Comparison of ENCODE assay signal across 1 cellular context in the genomic region with DNA sequence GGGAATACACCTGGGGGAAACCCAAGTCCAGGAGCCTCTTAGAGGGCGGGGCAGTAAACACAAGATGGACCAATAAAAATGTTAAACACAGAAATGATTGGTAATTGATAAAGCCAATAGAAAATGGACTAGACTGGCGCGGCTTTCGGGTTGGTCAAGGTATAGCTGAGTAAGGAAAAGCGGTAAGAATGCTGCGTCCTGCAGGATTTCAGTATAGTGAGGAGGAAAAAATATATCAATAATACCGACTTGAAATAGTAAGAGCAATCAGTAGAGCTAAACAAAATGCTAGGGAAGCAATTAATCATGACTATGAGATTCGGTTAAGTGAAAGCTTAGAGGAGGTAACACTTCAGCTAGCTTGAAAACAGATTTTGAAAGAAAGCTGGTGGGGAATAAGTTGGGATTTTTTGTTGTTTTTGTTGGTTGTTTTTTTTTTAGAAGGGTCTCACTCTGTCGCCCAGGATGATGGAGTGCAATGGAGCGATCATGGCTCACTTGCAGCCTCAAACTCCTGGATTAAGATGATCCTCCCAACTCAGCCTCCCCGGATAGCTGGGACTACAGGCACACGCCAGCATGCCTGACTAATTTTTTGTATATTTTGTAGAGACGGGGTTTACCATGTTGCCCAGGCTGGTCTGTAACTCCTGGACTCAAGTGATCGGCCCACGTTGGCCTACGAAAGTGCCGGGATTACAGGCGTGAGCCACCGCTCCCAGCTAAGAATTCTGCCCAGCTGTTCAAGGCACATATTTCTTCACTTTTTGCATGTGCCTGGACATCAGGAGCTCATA.
TF ChIP-seq lines count a peak whose summit lies in the region.

No MANE protein-coding gene starts in this region.

TF ChIP-seq in K562, 482 proteins besides CTCF, POLR2A, EP300 and RAD21 (continues in another document):
- TF ChIP-seq PTTG1 (tag; IDR thresholded peaks at IDR 0.05; ENCODE audit: low read depth): no peak
- TF ChIP-seq, protein P1, sequence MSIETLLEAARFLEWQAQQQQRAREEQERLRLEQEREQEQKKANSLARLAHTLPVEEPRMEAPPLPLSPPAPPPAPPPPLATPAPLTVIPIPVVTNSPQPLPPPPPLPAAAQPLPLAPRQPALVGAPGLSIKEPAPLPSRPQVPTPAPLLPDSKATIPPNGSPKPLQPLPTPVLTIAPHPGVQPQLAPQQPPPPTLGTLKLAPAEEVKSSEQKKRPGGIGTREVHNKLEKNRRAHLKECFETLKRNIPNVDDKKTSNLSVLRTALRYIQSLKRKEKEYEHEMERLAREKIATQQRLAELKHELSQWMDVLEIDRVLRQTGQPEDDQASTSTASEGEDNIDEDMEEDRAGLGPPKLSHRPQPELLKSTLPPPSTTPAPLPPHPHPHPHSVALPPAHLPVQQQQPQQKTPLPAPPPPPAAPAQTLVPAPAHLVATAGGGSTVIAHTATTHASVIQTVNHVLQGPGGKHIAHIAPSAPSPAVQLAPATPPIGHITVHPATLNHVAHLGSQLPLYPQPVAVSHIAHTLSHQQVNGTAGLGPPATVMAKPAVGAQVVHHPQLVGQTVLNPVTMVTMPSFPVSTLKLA (conservative IDR thresholded peaks at IDR 0.05): peak in 1 of 2 experiments; percentile 20; a peak in 1 of 4 replicates
- no peak for TF ChIP-seq CXXC5 (CRISPR knock-in tag; IDR thresholded peaks at IDR 0.05)
- no peak for TF ChIP-seq ETV6 (IDR thresholded peaks at IDR 0.05; ENCODE audit: borderline replicate concordance in 1 of 2, low read depth in 2 of 2, low read length in 1 of 2)
- no peak for TF ChIP-seq ETV6 (CRISPR knock-in tag; IDR thresholded peaks at IDR 0.05; ENCODE audit: borderline replicate concordance)
- TF ChIP-seq, protein P2, sequence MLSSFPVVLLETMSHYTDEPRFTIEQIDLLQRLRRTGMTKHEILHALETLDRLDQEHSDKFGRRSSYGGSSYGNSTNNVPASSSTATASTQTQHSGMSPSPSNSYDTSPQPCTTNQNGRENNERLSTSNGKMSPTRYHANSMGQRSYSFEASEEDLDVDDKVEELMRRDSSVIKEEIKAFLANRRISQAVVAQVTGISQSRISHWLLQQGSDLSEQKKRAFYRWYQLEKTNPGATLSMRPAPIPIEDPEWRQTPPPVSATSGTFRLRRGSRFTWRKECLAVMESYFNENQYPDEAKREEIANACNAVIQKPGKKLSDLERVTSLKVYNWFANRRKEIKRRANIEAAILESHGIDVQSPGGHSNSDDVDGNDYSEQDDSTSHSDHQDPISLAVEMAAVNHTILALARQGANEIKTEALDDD (IDR thresholded peaks at IDR 0.05): no peak
- no peak for TF ChIP-seq ZNF436 (CRISPR knock-in tag; IDR thresholded peaks at IDR 0.05)
- no peak for TF ChIP-seq SREBF2 (CRISPR knock-in tag; IDR thresholded peaks at IDR 0.05)
- TF ChIP-seq, protein P3, sequence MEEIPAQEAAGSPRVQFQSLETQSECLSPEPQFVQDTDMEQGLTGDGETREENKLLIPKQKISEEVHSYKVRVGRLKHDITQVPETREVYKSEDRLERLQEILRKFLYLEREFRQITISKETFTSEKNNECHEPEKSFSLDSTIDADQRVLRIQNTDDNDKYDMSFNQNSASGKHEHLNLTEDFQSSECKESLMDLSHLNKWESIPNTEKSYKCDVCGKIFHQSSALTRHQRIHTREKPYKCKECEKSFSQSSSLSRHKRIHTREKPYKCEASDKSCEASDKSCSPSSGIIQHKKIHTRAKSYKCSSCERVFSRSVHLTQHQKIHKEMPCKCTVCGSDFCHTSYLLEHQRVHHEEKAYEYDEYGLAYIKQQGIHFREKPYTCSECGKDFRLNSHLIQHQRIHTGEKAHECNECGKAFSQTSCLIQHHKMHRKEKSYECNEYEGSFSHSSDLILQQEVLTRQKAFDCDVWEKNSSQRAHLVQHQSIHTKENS (CRISPR knock-in tag; IDR thresholded peaks at IDR 0.05): no peak
- no peak for TF ChIP-seq ZC3H11A (IDR thresholded peaks at IDR 0.05; ENCODE audit: low read depth, low read length)
- TF ChIP-seq, protein P4, sequence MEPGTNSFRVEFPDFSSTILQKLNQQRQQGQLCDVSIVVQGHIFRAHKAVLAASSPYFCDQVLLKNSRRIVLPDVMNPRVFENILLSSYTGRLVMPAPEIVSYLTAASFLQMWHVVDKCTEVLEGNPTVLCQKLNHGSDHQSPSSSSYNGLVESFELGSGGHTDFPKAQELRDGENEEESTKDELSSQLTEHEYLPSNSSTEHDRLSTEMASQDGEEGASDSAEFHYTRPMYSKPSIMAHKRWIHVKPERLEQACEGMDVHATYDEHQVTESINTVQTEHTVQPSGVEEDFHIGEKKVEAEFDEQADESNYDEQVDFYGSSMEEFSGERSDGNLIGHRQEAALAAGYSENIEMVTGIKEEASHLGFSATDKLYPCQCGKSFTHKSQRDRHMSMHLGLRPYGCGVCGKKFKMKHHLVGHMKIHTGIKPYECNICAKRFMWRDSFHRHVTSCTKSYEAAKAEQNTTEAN (CRISPR knock-in tag; IDR thresholded peaks at IDR 0.05): no peak
- no peak for TF ChIP-seq NFE2L1 (tag; IDR thresholded peaks at IDR 0.05; ENCODE audit: borderline replicate concordance, low read depth)
- TF ChIP-seq ZNF316 (IDR thresholded peaks at IDR 0.05): peak; percentile 56
- no peak for TF ChIP-seq ZNF699 (CRISPR knock-in tag; IDR thresholded peaks at IDR 0.05; ENCODE audit: insufficient replicate concordance)
- 0 out of 2 replicates have a peak, but pooled peaks have one; percentile 4 for TF ChIP-seq XRCC5 (IDR thresholded peaks at IDR 0.05; ENCODE audit: low read depth, low read length)
- no peak for TF ChIP-seq ETV5 (CRISPR knock-in tag; IDR thresholded peaks at IDR 0.05; ENCODE audit: low read depth)
- TF ChIP-seq, protein P5, sequence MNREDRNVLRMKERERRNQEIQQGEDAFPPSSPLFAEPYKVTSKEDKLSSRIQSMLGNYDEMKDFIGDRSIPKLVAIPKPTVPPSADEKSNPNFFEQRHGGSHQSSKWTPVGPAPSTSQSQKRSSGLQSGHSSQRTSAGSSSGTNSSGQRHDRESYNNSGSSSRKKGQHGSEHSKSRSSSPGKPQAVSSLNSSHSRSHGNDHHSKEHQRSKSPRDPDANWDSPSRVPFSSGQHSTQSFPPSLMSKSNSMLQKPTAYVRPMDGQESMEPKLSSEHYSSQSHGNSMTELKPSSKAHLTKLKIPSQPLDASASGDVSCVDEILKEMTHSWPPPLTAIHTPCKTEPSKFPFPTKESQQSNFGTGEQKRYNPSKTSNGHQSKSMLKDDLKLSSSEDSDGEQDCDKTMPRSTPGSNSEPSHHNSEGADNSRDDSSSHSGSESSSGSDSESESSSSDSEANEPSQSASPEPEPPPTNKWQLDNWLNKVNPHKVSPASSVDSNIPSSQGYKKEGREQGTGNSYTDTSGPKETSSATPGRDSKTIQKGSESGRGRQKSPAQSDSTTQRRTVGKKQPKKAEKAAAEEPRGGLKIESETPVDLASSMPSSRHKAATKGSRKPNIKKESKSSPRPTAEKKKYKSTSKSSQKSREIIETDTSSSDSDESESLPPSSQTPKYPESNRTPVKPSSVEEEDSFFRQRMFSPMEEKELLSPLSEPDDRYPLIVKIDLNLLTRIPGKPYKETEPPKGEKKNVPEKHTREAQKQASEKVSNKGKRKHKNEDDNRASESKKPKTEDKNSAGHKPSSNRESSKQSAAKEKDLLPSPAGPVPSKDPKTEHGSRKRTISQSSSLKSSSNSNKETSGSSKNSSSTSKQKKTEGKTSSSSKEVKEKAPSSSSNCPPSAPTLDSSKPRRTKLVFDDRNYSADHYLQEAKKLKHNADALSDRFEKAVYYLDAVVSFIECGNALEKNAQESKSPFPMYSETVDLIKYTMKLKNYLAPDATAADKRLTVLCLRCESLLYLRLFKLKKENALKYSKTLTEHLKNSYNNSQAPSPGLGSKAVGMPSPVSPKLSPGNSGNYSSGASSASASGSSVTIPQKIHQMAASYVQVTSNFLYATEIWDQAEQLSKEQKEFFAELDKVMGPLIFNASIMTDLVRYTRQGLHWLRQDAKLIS (CRISPR knock-in tag; IDR thresholded peaks at IDR 0.05): no peak
- TF ChIP-seq U2AF2 (optimal IDR thresholded peaks at IDR 0.05; ENCODE audit: low read depth, low read length): no peak
- TF ChIP-seq, protein P6, sequence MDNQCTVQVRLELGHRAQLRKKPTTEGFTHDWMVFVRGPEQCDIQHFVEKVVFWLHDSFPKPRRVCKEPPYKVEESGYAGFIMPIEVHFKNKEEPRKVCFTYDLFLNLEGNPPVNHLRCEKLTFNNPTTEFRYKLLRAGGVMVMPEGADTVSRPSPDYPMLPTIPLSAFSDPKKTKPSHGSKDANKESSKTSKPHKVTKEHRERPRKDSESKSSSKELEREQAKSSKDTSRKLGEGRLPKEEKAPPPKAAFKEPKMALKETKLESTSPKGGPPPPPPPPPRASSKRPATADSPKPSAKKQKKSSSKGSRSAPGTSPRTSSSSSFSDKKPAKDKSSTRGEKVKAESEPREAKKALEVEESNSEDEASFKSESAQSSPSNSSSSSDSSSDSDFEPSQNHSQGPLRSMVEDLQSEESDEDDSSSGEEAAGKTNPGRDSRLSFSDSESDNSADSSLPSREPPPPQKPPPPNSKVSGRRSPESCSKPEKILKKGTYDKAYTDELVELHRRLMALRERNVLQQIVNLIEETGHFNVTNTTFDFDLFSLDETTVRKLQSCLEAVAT (IDR thresholded peaks at IDR 0.05): 0 out of 4 replicates have a peak, but pooled peaks of 1 of the 2 experiments have one; percentile 23
- TF ChIP-seq NR4A1 (CRISPR knock-in tag; IDR thresholded peaks at IDR 0.05): no peak
- TF ChIP-seq NR4A1 (tag; IDR thresholded peaks at IDR 0.05): no peak
- TF ChIP-seq RBM22 (IDR thresholded peaks at IDR 0.05; ENCODE audit: low read depth, low read length, poor library complexity, severe bottlenecking): no peak
- TF ChIP-seq MYNN (IDR thresholded peaks at IDR 0.05): no peak
- TF ChIP-seq MYNN (CRISPR knock-in tag; IDR thresholded peaks at IDR 0.05): no peak
- TF ChIP-seq POLR3G (IDR thresholded peaks at IDR 0.05; ENCODE audit: extremely low read depth, insufficient read length, insufficient replicate concordance): no peak
- TF ChIP-seq SMAD1 (IDR thresholded peaks at IDR 0.05; ENCODE audit: low read depth, low read length, partially characterized antibody): no peak
- TF ChIP-seq EZH2 (IDR thresholded peaks at IDR 0.05; ENCODE audit: borderline replicate concordance, low read depth, low read length): no peak
- no peak for TF ChIP-seq ZNF124 (CRISPR knock-in tag; IDR thresholded peaks at IDR 0.05)
- TF ChIP-seq, protein P7, sequence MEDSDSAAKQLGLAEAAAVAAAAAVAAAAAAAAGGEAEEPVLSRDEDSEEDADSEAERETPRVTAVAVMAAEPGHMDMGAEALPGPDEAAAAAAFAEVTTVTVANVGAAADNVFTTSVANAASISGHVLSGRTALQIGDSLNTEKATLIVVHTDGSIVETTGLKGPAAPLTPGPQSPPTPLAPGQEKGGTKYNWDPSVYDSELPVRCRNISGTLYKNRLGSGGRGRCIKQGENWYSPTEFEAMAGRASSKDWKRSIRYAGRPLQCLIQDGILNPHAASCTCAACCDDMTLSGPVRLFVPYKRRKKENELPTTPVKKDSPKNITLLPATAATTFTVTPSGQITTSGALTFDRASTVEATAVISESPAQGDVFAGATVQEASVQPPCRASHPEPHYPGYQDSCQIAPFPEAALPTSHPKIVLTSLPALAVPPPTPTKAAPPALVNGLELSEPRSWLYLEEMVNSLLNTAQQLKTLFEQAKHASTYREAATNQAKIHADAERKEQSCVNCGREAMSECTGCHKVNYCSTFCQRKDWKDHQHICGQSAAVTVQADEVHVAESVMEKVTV (CRISPR knock-in tag; IDR thresholded peaks at IDR 0.05): no peak
- TF ChIP-seq RNF2 (IDR thresholded peaks at IDR 0.05): no peak
- no peak for TF ChIP-seq CBX3 (IDR thresholded peaks at IDR 0.05; ENCODE audit: borderline replicate concordance in 1 of 2, low read length in 2 of 2)
- TF ChIP-seq CHD4 (IDR thresholded peaks at IDR 0.05; ENCODE audit: insufficient read depth, insufficient replicate concordance, low read depth, low read length, poor library complexity, severe bottlenecking): no peak
- no peak for TF ChIP-seq DACH1 (IDR thresholded peaks at IDR 0.05; ENCODE audit: partially characterized antibody)
- TF ChIP-seq, protein P8, sequence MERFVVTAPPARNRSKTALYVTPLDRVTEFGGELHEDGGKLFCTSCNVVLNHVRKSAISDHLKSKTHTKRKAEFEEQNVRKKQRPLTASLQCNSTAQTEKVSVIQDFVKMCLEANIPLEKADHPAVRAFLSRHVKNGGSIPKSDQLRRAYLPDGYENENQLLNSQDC (CRISPR knock-in tag; IDR thresholded peaks at IDR 0.05): no peak
- TF ChIP-seq TRIM28 (IDR thresholded peaks at IDR 0.05): peak; percentile 4; the same call in 1 of the 2 replicates
- no peak for TF ChIP-seq ZNF561 (CRISPR knock-in tag; conservative IDR thresholded peaks at IDR 0.05)
- TF ChIP-seq LCOR (CRISPR knock-in tag; IDR thresholded peaks at IDR 0.05): no peak
- no peak for TF ChIP-seq GTF2E2 (tag; IDR thresholded peaks at IDR 0.05)
- TF ChIP-seq, protein P9, sequence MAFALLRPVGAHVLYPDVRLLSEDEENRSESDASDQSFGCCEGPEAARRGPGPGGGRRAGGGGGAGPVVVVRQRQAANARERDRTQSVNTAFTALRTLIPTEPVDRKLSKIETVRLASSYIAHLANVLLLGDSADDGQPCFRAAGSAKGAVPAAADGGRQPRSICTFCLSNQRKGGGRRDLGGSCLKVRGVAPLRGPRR (CRISPR knock-in tag; IDR thresholded peaks at IDR 0.05): no peak
- TF ChIP-seq NELFE (IDR thresholded peaks at IDR 0.05; ENCODE audit: insufficient read depth, insufficient read length): no peak
- TF ChIP-seq ZNF354B (CRISPR knock-in tag; IDR thresholded peaks at IDR 0.05): no peak
